ENCODE assay signal across 1 cellular context in the genomic region with DNA sequence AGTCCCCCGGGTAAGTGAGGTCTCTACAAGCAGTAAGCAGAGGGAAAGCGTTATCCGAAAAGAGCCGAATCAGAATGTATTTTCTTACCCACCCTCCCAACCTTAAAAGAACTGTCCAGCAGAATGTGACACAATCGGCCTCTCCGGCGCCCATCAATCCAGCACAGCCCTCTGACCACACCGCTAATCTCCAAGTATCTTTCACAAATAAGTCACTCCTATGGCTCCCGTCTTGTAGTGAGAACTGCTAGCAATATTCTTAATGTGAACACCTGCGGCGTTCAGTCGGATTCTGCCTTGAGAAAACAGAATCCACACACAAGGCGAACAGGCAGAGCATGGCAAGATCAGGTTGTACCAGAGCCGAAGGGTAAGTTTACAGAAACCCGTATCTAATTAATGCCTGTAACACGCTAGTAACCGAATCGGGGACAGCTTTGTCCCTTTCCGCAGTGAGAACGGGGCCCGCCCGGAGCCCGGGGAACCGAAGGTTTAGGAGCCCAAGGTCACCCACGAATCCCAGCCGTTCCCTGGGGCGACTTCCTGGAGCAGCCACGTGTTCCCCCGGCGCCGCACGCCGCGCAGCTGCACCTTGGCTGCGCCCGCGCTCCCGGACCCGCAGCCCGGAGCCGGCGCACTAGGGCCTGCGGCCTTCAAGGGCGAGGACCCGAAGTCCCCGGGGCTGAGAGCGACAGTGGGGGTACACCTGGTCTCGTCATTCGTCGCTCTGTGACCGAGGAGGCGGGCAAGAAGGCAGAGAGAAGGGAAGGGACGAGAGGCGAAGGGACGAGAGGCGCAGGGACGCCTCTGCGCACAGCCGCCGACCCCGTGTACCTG.
A peak's percentile ranks its signal among the peaks of the same experiment; 100 is the strongest.
TF ChIP-seq lines count a peak whose summit lies in the region.

No MANE protein-coding gene starts in this region.

TF ChIP-seq in K562, 482 proteins besides CTCF, POLR2A, EP300 and RAD21 (continued from another document and continues in another):
- TF ChIP-seq, protein P1, sequence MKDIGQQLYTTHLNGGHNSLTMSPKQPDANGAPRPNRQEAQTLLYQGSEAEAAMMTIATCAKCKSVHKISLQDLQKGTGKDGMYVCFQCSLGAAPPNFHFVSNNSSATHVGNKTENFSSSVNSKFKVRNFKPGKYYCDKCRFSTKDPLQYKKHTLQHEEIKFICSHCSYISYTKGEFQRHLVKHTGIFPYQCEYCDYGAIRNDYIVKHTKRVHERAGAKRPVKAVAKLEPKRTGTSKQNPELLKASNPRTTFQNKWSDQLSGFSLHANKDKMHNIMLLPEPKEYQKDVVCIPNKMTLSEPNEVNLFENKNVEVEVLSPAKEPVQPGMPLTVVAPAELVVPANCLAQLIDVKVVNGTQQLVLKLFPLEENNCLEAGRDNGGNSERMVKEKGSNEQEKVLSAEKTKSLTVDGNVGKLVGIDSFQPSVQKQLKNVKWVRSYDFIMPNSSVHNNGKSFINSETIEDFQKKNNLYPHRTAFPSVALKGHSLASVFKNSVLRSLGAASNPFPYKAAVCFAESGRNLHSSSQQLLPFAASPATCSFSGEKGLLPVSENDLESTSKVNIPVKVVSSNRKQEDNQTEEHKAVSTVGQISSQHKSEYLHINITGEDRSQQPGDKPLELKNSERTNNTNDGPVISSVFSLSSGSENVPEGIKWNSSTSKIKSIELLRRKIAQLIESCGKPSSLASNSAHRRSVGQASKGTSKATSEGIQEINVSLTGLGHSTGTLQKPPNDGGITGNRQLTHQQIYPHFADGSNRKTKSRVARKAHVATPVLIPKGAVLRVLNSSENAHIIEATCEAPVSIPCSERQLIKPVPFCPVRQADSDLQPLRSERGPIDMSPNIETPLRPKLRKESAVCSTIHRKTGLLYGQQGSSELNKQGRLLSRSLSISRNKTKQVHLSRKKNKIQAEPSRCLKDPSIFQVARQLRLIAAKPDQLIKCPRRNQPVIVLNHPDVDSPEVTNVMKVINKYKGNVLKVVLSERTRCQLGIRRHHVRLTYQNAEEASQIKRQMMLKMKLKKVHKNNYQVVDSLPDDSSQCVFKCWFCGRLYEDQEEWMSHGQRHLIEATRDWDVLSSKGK (CRISPR knock-in tag; IDR thresholded peaks at IDR 0.05) = no peak
- TF ChIP-seq TBL1XR1 (IDR thresholded peaks at IDR 0.05; ENCODE audit: low read length in 2 of 2) (no peak), TARDBP (IDR thresholded peaks at IDR 0.05) (no peak), ZNF133 (CRISPR knock-in tag; IDR thresholded peaks at IDR 0.05) (no peak), PTBP1 (IDR thresholded peaks at IDR 0.05; ENCODE audit: low read depth, low read length) (0 out of 2 replicates have a peak, but pooled peaks have one; percentile 12), NFRKB (IDR thresholded peaks at IDR 0.05; ENCODE audit: low read depth) (no peak), ZNF274 (IDR thresholded peaks at IDR 0.05; ENCODE audit: borderline replicate concordance, low read depth, low read length) (peak; percentile 18; the same call in 1 of the 2 replicates), FUS (optimal IDR thresholded peaks at IDR 0.05; ENCODE audit: low read depth, low read length) (no peak), TCF3 (CRISPR knock-in tag; IDR thresholded peaks at IDR 0.05) (0 out of 2 replicates have a peak, but pooled peaks have one; percentile 31), ZNF444 (CRISPR knock-in tag; IDR thresholded peaks at IDR 0.05) (no peak), ZC3H8 (IDR thresholded peaks at IDR 0.05) (no peak), BHLHE40 (IDR thresholded peaks at IDR 0.05; ENCODE audit: low read length) (no peak), ZNF707 (CRISPR knock-in tag; conservative IDR thresholded peaks at IDR 0.05) (no peak), BRF2 (IDR thresholded peaks at IDR 0.05; ENCODE audit: borderline replicate concordance, insufficient read depth, insufficient read length) (no peak), KLF10 (CRISPR knock-in tag; IDR thresholded peaks at IDR 0.05) (no peak), SIN3B (IDR thresholded peaks at IDR 0.05; ENCODE audit: low read depth) (no peak), PHB2 (IDR thresholded peaks at IDR 0.05; ENCODE audit: low read depth) (0 out of 2 replicates have a peak, but pooled peaks have one; percentile 18), SMC3 (conservative IDR thresholded peaks at IDR 0.05; ENCODE audit: insufficient read depth, low read depth, low read length) (no peak), ELF4 (CRISPR knock-in tag; IDR thresholded peaks at IDR 0.05) (peak; percentile 72; the same call in 1 of the 2 replicates), GTF2F1 (IDR thresholded peaks at IDR 0.05; ENCODE audit: low read depth, low read length) (no peak), EP400 (IDR thresholded peaks at IDR 0.05) (no peak; the same call in none of the 2 replicates), IFI16 (CRISPR knock-in tag; IDR thresholded peaks at IDR 0.05) (no peak), ZNF778 (CRISPR knock-in tag; IDR thresholded peaks at IDR 0.05) (no peak), ARID3A (IDR thresholded peaks at IDR 0.05; ENCODE audit: borderline replicate concordance, low read depth, low read length) (no peak), SRF (CRISPR knock-in tag; IDR thresholded peaks at IDR 0.05) (no peak), SP1 (CRISPR knock-in tag; IDR thresholded peaks at IDR 0.05) (no peak), MAZ (CRISPR knock-in tag; conservative IDR thresholded peaks at IDR 0.05 in 1 of 2, IDR thresholded peaks at IDR 0.05 in 1 of 2) (no peak), TRIM25 (IDR thresholded peaks at IDR 0.05; ENCODE audit: borderline replicate concordance) (no peak), ZNF134 (CRISPR knock-in tag; conservative IDR thresholded peaks at IDR 0.05) (peak; percentile 19; the same call in 1 of the 2 replicates), ZKSCAN1 (IDR thresholded peaks at IDR 0.05; ENCODE audit: low read depth, low read length) (no peak), POLR2B (IDR thresholded peaks at IDR 0.05; ENCODE audit: low read depth, partially characterized antibody) (peak; percentile 39), MXD1 (CRISPR knock-in tag; IDR thresholded peaks at IDR 0.05; ENCODE audit: borderline replicate concordance, poor library complexity, severe bottlenecking) (peak; percentile 78), NFE2 (IDR thresholded peaks at IDR 0.05; ENCODE audit: low read depth) (no peak), NR3C1 (CRISPR knock-in tag; IDR thresholded peaks at IDR 0.05) (no peak), ZNF668 (CRISPR knock-in tag; IDR thresholded peaks at IDR 0.05) (no peak), CEBPG (CRISPR knock-in tag; IDR thresholded peaks at IDR 0.05) (peak; percentile 24; the same call in 1 of the 2 replicates), CEBPG (tag; conservative IDR thresholded peaks at IDR 0.05 in 1 of 2, IDR thresholded peaks at IDR 0.05 in 1 of 2) (peak; percentile 48 to 49; a peak in 2 of 4 replicates), ZNF146 (CRISPR knock-in tag; IDR thresholded peaks at IDR 0.05; ENCODE audit: unreplicated experiment) (no peak)
- TF ChIP-seq, protein P2, sequence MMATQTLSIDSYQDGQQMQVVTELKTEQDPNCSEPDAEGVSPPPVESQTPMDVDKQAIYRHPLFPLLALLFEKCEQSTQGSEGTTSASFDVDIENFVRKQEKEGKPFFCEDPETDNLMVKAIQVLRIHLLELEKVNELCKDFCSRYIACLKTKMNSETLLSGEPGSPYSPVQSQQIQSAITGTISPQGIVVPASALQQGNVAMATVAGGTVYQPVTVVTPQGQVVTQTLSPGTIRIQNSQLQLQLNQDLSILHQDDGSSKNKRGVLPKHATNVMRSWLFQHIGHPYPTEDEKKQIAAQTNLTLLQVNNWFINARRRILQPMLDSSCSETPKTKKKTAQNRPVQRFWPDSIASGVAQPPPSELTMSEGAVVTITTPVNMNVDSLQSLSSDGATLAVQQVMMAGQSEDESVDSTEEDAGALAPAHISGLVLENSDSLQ (IDR thresholded peaks at IDR 0.05) = peak; percentile 42
- TF ChIP-seq, protein P3, sequence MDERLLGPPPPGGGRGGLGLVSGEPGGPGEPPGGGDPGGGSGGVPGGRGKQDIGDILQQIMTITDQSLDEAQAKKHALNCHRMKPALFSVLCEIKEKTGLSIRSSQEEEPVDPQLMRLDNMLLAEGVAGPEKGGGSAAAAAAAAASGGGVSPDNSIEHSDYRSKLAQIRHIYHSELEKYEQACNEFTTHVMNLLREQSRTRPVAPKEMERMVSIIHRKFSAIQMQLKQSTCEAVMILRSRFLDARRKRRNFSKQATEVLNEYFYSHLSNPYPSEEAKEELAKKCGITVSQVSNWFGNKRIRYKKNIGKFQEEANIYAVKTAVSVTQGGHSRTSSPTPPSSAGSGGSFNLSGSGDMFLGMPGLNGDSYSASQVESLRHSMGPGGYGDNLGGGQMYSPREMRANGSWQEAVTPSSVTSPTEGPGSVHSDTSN (CRISPR knock-in tag; IDR thresholded peaks at IDR 0.05; ENCODE audit: low read depth) = no peak
- TF ChIP-seq, protein P3 (tag; conservative IDR thresholded peaks at IDR 0.05; ENCODE audit: low read depth) = 0 out of 2 replicates have a peak, but pooled peaks have one; percentile 6
- TF ChIP-seq, protein P4, sequence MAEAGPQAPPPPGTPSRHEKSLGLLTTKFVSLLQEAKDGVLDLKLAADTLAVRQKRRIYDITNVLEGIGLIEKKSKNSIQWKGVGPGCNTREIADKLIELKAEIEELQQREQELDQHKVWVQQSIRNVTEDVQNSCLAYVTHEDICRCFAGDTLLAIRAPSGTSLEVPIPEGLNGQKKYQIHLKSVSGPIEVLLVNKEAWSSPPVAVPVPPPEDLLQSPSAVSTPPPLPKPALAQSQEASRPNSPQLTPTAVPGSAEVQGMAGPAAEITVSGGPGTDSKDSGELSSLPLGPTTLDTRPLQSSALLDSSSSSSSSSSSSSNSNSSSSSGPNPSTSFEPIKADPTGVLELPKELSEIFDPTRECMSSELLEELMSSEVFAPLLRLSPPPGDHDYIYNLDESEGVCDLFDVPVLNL (CRISPR knock-in tag; IDR thresholded peaks at IDR 0.05; ENCODE audit: low read depth) = no peak
- TF ChIP-seq, protein P5, sequence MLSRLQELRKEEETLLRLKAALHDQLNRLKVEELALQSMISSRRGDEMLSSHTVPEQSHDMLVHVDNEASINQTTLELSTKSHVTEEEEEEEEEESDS (CRISPR knock-in tag; IDR thresholded peaks at IDR 0.05) = no peak
- TF ChIP-seq, protein P6, sequence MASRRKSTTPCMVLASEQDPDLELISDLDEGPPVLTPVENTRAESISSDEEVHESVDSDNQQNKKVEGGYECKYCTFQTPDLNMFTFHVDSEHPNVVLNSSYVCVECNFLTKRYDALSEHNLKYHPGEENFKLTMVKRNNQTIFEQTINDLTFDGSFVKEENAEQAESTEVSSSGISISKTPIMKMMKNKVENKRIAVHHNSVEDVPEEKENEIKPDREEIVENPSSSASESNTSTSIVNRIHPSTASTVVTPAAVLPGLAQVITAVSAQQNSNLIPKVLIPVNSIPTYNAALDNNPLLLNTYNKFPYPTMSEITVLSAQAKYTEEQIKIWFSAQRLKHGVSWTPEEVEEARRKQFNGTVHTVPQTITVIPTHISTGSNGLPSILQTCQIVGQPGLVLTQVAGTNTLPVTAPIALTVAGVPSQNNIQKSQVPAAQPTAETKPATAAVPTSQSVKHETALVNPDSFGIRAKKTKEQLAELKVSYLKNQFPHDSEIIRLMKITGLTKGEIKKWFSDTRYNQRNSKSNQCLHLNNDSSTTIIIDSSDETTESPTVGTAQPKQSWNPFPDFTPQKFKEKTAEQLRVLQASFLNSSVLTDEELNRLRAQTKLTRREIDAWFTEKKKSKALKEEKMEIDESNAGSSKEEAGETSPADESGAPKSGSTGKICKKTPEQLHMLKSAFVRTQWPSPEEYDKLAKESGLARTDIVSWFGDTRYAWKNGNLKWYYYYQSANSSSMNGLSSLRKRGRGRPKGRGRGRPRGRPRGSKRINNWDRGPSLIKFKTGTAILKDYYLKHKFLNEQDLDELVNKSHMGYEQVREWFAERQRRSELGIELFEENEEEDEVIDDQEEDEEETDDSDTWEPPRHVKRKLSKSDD (conservative IDR thresholded peaks at IDR 0.05; ENCODE audit: low read length) = no peak
